8 cellular contexts compared by ENCODE assay signal in the genomic region with DNA sequence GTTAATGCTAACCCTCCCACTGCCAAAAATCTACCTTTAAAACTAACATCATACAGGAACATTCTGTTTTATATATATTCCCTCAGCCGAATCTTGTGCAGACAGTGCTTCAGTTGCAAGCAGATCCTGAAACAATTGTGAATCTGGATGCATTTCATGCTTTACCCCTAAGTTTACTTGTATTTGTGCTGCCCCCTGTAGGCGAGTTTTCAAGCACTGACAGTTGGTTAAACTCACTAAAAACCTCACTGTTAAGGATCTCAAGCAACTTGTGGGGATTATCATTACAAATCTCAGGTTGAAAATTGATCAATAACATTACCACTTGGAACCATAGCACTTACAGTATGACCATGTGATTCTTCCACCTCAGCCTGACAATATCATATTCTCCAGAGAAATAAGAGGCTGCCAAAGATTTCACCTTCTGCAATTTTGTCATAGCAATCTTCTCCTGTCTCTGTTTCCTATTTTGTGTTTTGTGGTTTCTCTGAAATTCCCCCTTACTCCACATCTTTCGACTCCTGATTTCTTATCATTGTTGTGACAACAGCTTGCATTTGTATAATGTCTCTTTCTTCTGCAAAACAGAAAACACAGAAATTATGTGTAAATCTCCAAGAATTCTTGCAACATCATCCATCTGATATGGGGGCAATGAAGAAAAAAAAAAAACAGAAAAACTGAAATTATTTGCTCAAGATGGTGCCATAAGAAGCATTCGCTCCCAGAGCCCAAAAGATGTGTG.
DNase-seq lines count a peak whose midpoint lies in the region; ATAC-seq and TF ChIP-seq lines count a peak whose summit lies in the region.

No MANE protein-coding gene starts in this region.

- no peak overlapping the region for H3K27ac Mint-ChIP-seq in H9
- no peak overlapping the region for H3K27ac Mint-ChIP-seq in stimulated activated effector memory CD8-positive, alpha-beta T cell treated with anti-CD3 and anti-CD28 coated beads, Interleukin-12 subunit alpha, Interleukin-12 subunit beta, amount 100 ng/mL, for 72 hours
- no peak overlapping the region for H3K27ac Mint-ChIP-seq in naive thymus-derived CD4-positive, alpha-beta T cell

- no peaks in the 10 kb centered on the region; a peak in 1 of 7 replicates for H3K36me3 Mint-ChIP-seq in H9 (ENCODE audit: insufficient read depth in 1 of 3, low read depth in 3 of 3)
- H3K36me3 Mint-ChIP-seq in stimulated activated effector memory CD8-positive, alpha-beta T cell treated with anti-CD3 and anti-CD28 coated beads, Interleukin-12 subunit alpha, Interleukin-12 subunit beta, amount 100 ng/mL, for 72 hours = no peaks in the 10 kb centered on the region
- peaks cover 0 to 5% (median 0%) of the 10 kb centered on the region in 5 donors for H3K36me3 Mint-ChIP-seq in naive thymus-derived CD4-positive, alpha-beta T cell

- no peaks in the 10 kb centered on the region for H3K4me1 Mint-ChIP-seq in H9
- H3K4me1 Mint-ChIP-seq in stimulated activated effector memory CD8-positive, alpha-beta T cell treated with anti-CD3 and anti-CD28 coated beads, Interleukin-12 subunit alpha, Interleukin-12 subunit beta, amount 100 ng/mL, for 72 hours = no peaks in the 10 kb centered on the region
- H3K4me1 Mint-ChIP-seq in naive thymus-derived CD4-positive, alpha-beta T cell = no peaks in the 10 kb centered on the region

- H3K9ac ChIP-seq in H9 (ENCODE audit: extremely low read depth, insufficient read length, low read length) = no peak overlapping the region
- H3K9ac ChIP-seq in mesenchymal stem cell (ENCODE audit: low read length) = no peak overlapping the region

- H3K27me3 ChIP-seq in H9 (ENCODE audit: insufficient read depth, low read length) = no peaks in the 10 kb centered on the region
- H3K27me3 ChIP-seq in mesenchymal stem cell (ENCODE audit: control insufficient read depth in 1 of 2, insufficient read depth in 1 of 2, low read length in 2 of 2) = no peaks in the 10 kb centered on the region
- H3K27me3 ChIP-seq in naive thymus-derived CD4-positive, alpha-beta T cell (ENCODE audit: control insufficient read depth in 2 of 2, insufficient read depth in 2 of 2, low read length in 2 of 2) = no peaks in the 10 kb centered on the region

- POLR2A ChIA-PET in naive thymus-derived CD4-positive, alpha-beta T cell (lab: Charles Lee) = no interaction called here

- H3K4me3 ChIP-seq in mesenchymal stem cell (ENCODE audit: insufficient read depth in 1 of 2, low read depth in 1 of 2, low read length in 2 of 2) = no peak overlapping the region
- H3K4me3 ChIP-seq in naive thymus-derived CD4-positive, alpha-beta T cell (ENCODE audit: low read length) = no peak overlapping the region

- H3K56ac ChIP-seq in H9 (ENCODE audit: insufficient read length, low read depth, low read length) = no peak overlapping the region

- H3K79me2 ChIP-seq in H9 (ENCODE audit: insufficient read depth, low read length) = no peaks in the 10 kb centered on the region

- intact Hi-C loops in naive thymus-derived CD4-positive, alpha-beta T cell (cut with micrococcal nuclease) = no loop called here

- H3K79me1 ChIP-seq in H9 (ENCODE audit: insufficient read depth, low read depth, low read length, poor library complexity, severe bottlenecking) = no peaks in the 10 kb centered on the region
- H3K79me1 ChIP-seq in mesenchymal stem cell (replicated peaks; ENCODE audit: low read length, poor library complexity, severe bottlenecking) = no peaks in the 10 kb centered on the region

- H3K36me3 ChIP-seq in mesenchymal stem cell (ENCODE audit: control insufficient read depth in 1 of 2, insufficient read depth in 2 of 2, low read depth in 1 of 2, low read length in 2 of 2) = no peaks in the 10 kb centered on the region
- no peaks in the 10 kb centered on the region for H3K36me3 ChIP-seq in naive thymus-derived CD4-positive, alpha-beta T cell (ENCODE audit: control insufficient read depth in 2 of 3, insufficient read depth in 3 of 3, low read length in 3 of 3)

- H2AK5ac ChIP-seq in H9 (ENCODE audit: insufficient read length, low read length) = no peak overlapping the region
- H2AK5ac ChIP-seq in mesenchymal stem cell (ENCODE audit: low read length, severe bottlenecking) = no peak overlapping the region

- H2BK12ac ChIP-seq in H9 (ENCODE audit: insufficient read length, low read depth, low read length) (no peak overlapping the region), mesenchymal stem cell (ENCODE audit: low read length in 2 of 2) (no peak overlapping the region)

- no peak overlapping the region for H4K5ac ChIP-seq in H9 (ENCODE audit: insufficient read length, low read depth, low read length)

- H2BK120ac ChIP-seq in H9 (ENCODE audit: low read depth, low read length, poor library complexity, severe bottlenecking) (no peak overlapping the region), mesenchymal stem cell (ENCODE audit: low read depth, low read length) (no peak overlapping the region)

- CTCF ChIA-PET in naive thymus-derived CD4-positive, alpha-beta T cell (lab: Charles Lee) = no interaction called here

- H3K18ac ChIP-seq in H9 (ENCODE audit: insufficient read length, low read depth, low read length) (no peak overlapping the region), mesenchymal stem cell (ENCODE audit: low read depth in 1 of 2, low read length in 2 of 2) (no peak overlapping the region)

- H3T11ph ChIP-seq in H9 (ENCODE audit: low read length) = no peak overlapping the region

- peaks cover 3% of the 10 kb centered on the region in 2 experiments; a peak in 3 of 5 replicates for H3K9me3 Mint-ChIP-seq in H9
- no peaks in the 10 kb centered on the region for H3K9me3 Mint-ChIP-seq in stimulated activated effector memory CD8-positive, alpha-beta T cell treated with anti-CD3 and anti-CD28 coated beads, Interleukin-12 subunit alpha, Interleukin-12 subunit beta, amount 100 ng/mL, for 72 hours
- H3K9me3 Mint-ChIP-seq in naive thymus-derived CD4-positive, alpha-beta T cell = peaks cover 0 to 9% (median 1%) of the 10 kb centered on the region in 11 donors

- H3K4me3 Mint-ChIP-seq in H9 = no peak overlapping the region
- no peak overlapping the region for H3K4me3 Mint-ChIP-seq in stimulated activated effector memory CD8-positive, alpha-beta T cell treated with anti-CD3 and anti-CD28 coated beads, Interleukin-12 subunit alpha, Interleukin-12 subunit beta, amount 100 ng/mL, for 72 hours
- H3K4me3 Mint-ChIP-seq in naive thymus-derived CD4-positive, alpha-beta T cell = no peak overlapping the region

- H2BK15ac ChIP-seq in H9 (ENCODE audit: low read depth, low read length) (no peak overlapping the region), mesenchymal stem cell (ENCODE audit: low read depth, poor library complexity, severe bottlenecking) (no peak overlapping the region)

- H3K4me2 ChIP-seq in H9 (ENCODE audit: insufficient read depth, insufficient read length, low read length) (no peak overlapping the region), mesenchymal stem cell (ENCODE audit: low read length, poor library complexity, severe bottlenecking) (no peak overlapping the region)

- H3K4ac ChIP-seq in H9 (ENCODE audit: low read depth, low read length) = no peak overlapping the region
- H3K4ac ChIP-seq in mesenchymal stem cell (ENCODE audit: low read depth in 1 of 2, low read length in 2 of 2) = no peak overlapping the region

- no peaks in the 10 kb centered on the region for H3K9me3 ChIP-seq in H9 (ENCODE audit: control insufficient read depth, low read depth, low read length)
- no peaks in the 10 kb centered on the region for H3K9me3 ChIP-seq in mesenchymal stem cell (ENCODE audit: control insufficient read depth, low read length)
- no peaks in the 10 kb centered on the region for H3K9me3 ChIP-seq in naive thymus-derived CD4-positive, alpha-beta T cell (ENCODE audit: control insufficient read depth in 2 of 3, low read length in 3 of 3)

- no peaks in the 10 kb centered on the region for H3K27me3 Mint-ChIP-seq in H9 (ENCODE audit: low read depth)
- H3K27me3 Mint-ChIP-seq in naive thymus-derived CD4-positive, alpha-beta T cell = no peaks in the 10 kb centered on the region

- H3K27ac ChIP-seq in H9 (ENCODE audit: insufficient read length, low read depth, low read length) (no peak overlapping the region), mesenchymal stem cell (ENCODE audit: low read length, poor library complexity, severe bottlenecking) (no peak overlapping the region)
- H3K27ac ChIP-seq in naive thymus-derived CD4-positive, alpha-beta T cell (ENCODE audit: low read depth, low read length) = no peak overlapping the region

- H3K4me1 ChIP-seq in H9 (ENCODE audit: insufficient read depth, low read length) = no peaks in the 10 kb centered on the region
- H3K4me1 ChIP-seq in mesenchymal stem cell (ENCODE audit: control insufficient read depth, insufficient read depth, low read depth, low read length) = no peaks in the 10 kb centered on the region
- no peaks in the 10 kb centered on the region for H3K4me1 ChIP-seq in naive thymus-derived CD4-positive, alpha-beta T cell (ENCODE audit: control insufficient read depth in 2 of 2, insufficient read depth in 2 of 2, low read length in 2 of 2)

- H2BK20ac ChIP-seq in H9 (ENCODE audit: low read depth, low read length, poor library complexity, severe bottlenecking) = no peak overlapping the region

- H4K91ac ChIP-seq in H9 (ENCODE audit: insufficient read length, low read depth, low read length) (no peak overlapping the region), mesenchymal stem cell (ENCODE audit: low read length) (no peak overlapping the region)

- H3K23me2 ChIP-seq in H9 (ENCODE audit: insufficient read length, low read depth, low read length, poor library complexity, severe bottlenecking) = no peaks in the 10 kb centered on the region

- no peak overlapping the region for H2BK5ac ChIP-seq in H9 (ENCODE audit: insufficient read length, low read length)
- H2BK5ac ChIP-seq in mesenchymal stem cell (ENCODE audit: low read depth, low read length, poor library complexity, severe bottlenecking) = no peak overlapping the region

- H3K23ac ChIP-seq in H9 (ENCODE audit: insufficient read length, low read depth, low read length) (no peak overlapping the region), mesenchymal stem cell (ENCODE audit: low read length in 2 of 2) (no peak overlapping the region)

- H3K14ac ChIP-seq in H9 (ENCODE audit: insufficient read depth, low read length) = no peak overlapping the region
- H3K14ac ChIP-seq in mesenchymal stem cell (ENCODE audit: low read length in 2 of 2) = no peak overlapping the region

- ATAC-seq in stimulated activated effector memory CD8-positive, alpha-beta T cell treated with anti-CD3 and anti-CD28 coated beads, Interleukin-12 subunit alpha, Interleukin-12 subunit beta, amount 100 ng/mL, for 72 hours = no peak
- ATAC-seq in naive thymus-derived CD4-positive, alpha-beta T cell = no peak

- H4K8ac ChIP-seq in H9 (replicated peaks; ENCODE audit: insufficient read length, low read depth, low read length) (no peak overlapping the region), mesenchymal stem cell (ENCODE audit: low read length) (no peak overlapping the region)

- no CpG with 5 or more reads among the region's 4 CpGs for WGBS in H9 (ENCODE audit: extremely low coverage, insufficient read length, low lambda C conversion rate)
- WGBS in mesenchymal stem cell = 43% methylated on average over 3 of the region's 4 CpGs

- peak; percentile 80 for TF ChIP-seq CTCF in H9 (conservative IDR thresholded peaks at IDR 0.05)

- H4K20me1 ChIP-seq in H9 (ENCODE audit: control insufficient read depth, insufficient read depth, insufficient read length) = no peaks in the 10 kb centered on the region

- H2AFZ ChIP-seq in H9 (ENCODE audit: low read length) (no peak overlapping the region), mesenchymal stem cell (ENCODE audit: low read depth, low read length) (no peak overlapping the region)

- peak; percentile 6 for DNase-seq in COLO829 (ENCODE audit: low spot score)
- DNase-seq in H9 = peak; percentile 61
- DNase-seq in NCI-H526 treated with DMSO at 0.1 percent for 48 hours (lab: John Stamatoyannopoulos, UW) = peak; percentile 53
- DNase-seq in dermis blood vessel endothelial cell = peak; percentile 39
- peak; percentile 57 for DNase-seq in mesenchymal stem cell
- no peak for DNase-seq in effector CD4-positive, alpha-beta T cell
- no peak for DNase-seq in stimulated activated effector memory CD8-positive, alpha-beta T cell treated with anti-CD3 and anti-CD28 coated beads, Interleukin-12 subunit alpha, Interleukin-12 subunit beta, amount 100 ng/mL, for 72 hours (ENCODE audit: low spot score in 2 of 2)
- no peak for DNase-seq in naive thymus-derived CD4-positive, alpha-beta T cell

Comparison
In these comparisons a context has a peak if more than half of its experiments do, and no peak if none do; other contexts are left out.
1. DNase-seq: peak in COLO829 (single experiment), H9 (single experiment), NCI-H526 treated with DMSO at 0.1 percent for 48 hours (single experiment), dermis blood vessel endothelial cell (single experiment) and mesenchymal stem cell (single experiment); none in effector CD4-positive, alpha-beta T cell (single experiment), stimulated activated effector memory CD8-positive, alpha-beta T cell treated with anti-CD3 and anti-CD28 coated beads, Interleukin-12 subunit alpha, Interleukin-12 subunit beta, amount 100 ng/mL, for 72 hours (0 of 2) and naive thymus-derived CD4-positive, alpha-beta T cell (0 of 9).